Comparison of ENCODE assay signal across 10 cellular contexts in genomic region chr14:100534528-100535286, GRCh38. TPM values are rescaled to one million over a fixed set of nuclear protein-coding genes. Genes with fewer than 3 reads are reported as not detected.
DNase-seq lines count a peak whose midpoint lies in the region; ATAC-seq and TF ChIP-seq lines count a peak whose summit lies in the region.
"Had no signal": no experiment of that assay in that cellular context is flagged by ENCODE, and none has a peak within 500 bp of the region (broad histone marks: within the 10 kb centered on the region; RNA-seq: fewer than 3 reads in every experiment).

No MANE protein-coding gene starts in this region.

- H4K20me1 ChIP-seq in SK-N-SH (ENCODE audit: insufficient read depth) = no peaks in the 10 kb centered on the region

- H3K27me3 ChIP-seq in SK-N-SH (ENCODE audit: insufficient read depth) = no peaks in the 10 kb centered on the region
- no peaks in the 10 kb centered on the region for H3K27me3 ChIP-seq in right cardiac atrium (ENCODE audit: control insufficient read depth, insufficient read depth)

- no peaks in the 10 kb centered on the region for H3K9me2 ChIP-seq in SK-N-SH

- peaks cover 0 to 50% of the 10 kb centered on the region in 2 experiments; a peak in 1 of 4 replicates for H3K4me1 ChIP-seq in SK-N-SH (ENCODE audit: control insufficient read depth in 1 of 2, insufficient read depth in 2 of 2, low read depth in 1 of 2, low read length in 1 of 2)
- H3K4me1 ChIP-seq in right cardiac atrium (ENCODE audit: control insufficient read depth, insufficient read depth, low read length) = no peaks in the 10 kb centered on the region

- DNase-seq in activated CD4-positive, alpha-beta T cell treated with anti-CD3 and anti-CD28 coated beads for 48 hours = peak; percentile 1
- DNase-seq in activated CD4-positive, alpha-beta T cell treated with anti-CD3 and anti-CD28 coated beads for 1 hour = no peak
- peak; percentile 52 for DNase-seq in SK-N-SH
- peak; percentile 2 to 46 (median 32) for DNase-seq in right cardiac atrium
- DNase-seq in stimulated activated naive CD8-positive, alpha-beta T cell treated with anti-CD3 and anti-CD28 coated beads, Interleukin-15, Interleukin-2, amounts not matched to agents 100 U/mL and 50 U/mL, for 24 hours = peak; percentile 1
- DNase-seq: NCI-H1417; stimulated activated CD4-positive, alpha-beta T cell treated with anti-CD3 and anti-CD28 coated beads, Interleukin-1b, Interleukin-23, amount 100 ng/mL, for 48 hours had no signal

- TF ChIP-seq EP300 in SK-N-SH (IDR thresholded peaks at IDR 0.05; ENCODE audit: borderline replicate concordance in 1 of 2, low read depth in 1 of 2, low read length in 1 of 2) = no peak

- CTCF ChIA-PET in SK-N-SH (lab: Yijun Ruan, JAX) = interaction anchor here (0.9 to 11.4 kb wide), 6 partner anchors 8 to 366 kb away, joined by 3 to 82 read pairs (median 4); no protein-coding TSS in a partner anchor

- no peaks in the 10 kb centered on the region for H3F3A ChIP-seq in SK-N-SH (replicated peaks; ENCODE audit: insufficient read depth)

- no peaks in the 10 kb centered on the region for H3K79me2 ChIP-seq in SK-N-SH (ENCODE audit: insufficient read depth)

- TF ChIP-seq RAD21 in SK-N-SH (IDR thresholded peaks at IDR 0.05; ENCODE audit: low read length) = no peak

- no peak for TF ChIP-seq POLR2A in GM18505 (IDR thresholded peaks at IDR 0.05; ENCODE audit: borderline replicate concordance, extremely low read depth, insufficient read depth, insufficient read length)

- H3K9me3 ChIP-seq in SK-N-SH = no peaks in the 10 kb centered on the region
- H3K9me3 ChIP-seq in right cardiac atrium (ENCODE audit: control insufficient read depth, low read length) = no peaks in the 10 kb centered on the region

- TF ChIP-seq CTCF in SK-N-SH (IDR thresholded peaks at IDR 0.05) = no peak

- H3K36me3 ChIP-seq in SK-N-SH (replicated peaks in 1 of 2; ENCODE audit: control insufficient read depth in 1 of 2, insufficient read depth in 2 of 2, low read length in 1 of 2) = no peaks in the 10 kb centered on the region

- H3K27ac ChIP-seq in SK-N-SH (ENCODE audit: low read depth in 2 of 2, low read length in 1 of 2) = peak overlapping the region in 1 of 2 experiments; percentile 73; a peak in 2 of 4 replicates
- no peak overlapping the region for H3K27ac ChIP-seq in right cardiac atrium (ENCODE audit: low read length)

- H3K4me2 ChIP-seq in SK-N-SH = no peak overlapping the region

- ATAC-seq in right cardiac atrium (no peak), GM21737 (IDR thresholded peaks at IDR 0.05; ENCODE audit: unreplicated experiment) (no peak), GM18505 (IDR thresholded peaks at IDR 0.05; ENCODE audit: unreplicated experiment) (no peak), HG03378 (IDR thresholded peaks at IDR 0.05; ENCODE audit: unreplicated experiment) (no peak)
- no peak for ATAC-seq in stimulated activated naive CD8-positive, alpha-beta T cell treated with anti-CD3 and anti-CD28 coated beads, Interleukin-15, Interleukin-2, amounts not matched to agents 100 U/mL and 50 U/mL, for 24 hours

- H2AFZ ChIP-seq in SK-N-SH (ENCODE audit: low read depth) = no peak overlapping the region

- no peak overlapping the region for H3K9ac ChIP-seq in SK-N-SH

- intact Hi-C loops in right cardiac atrium (cut with DNase I) = no loop called here

- no peak overlapping the region for H3K4me3 ChIP-seq in SK-N-SH (ENCODE audit: low read depth in 2 of 2, low read length in 1 of 2)
- H3K4me3 ChIP-seq in right cardiac atrium (ENCODE audit: low read length) = no peak overlapping the region

- WGBS in SK-N-SH (ENCODE audit: low lambda C conversion rate) = 60% methylated on average over 5 of the region's 13 CpGs
- 78% methylated on average over 13 of the region's 13 CpGs for WGBS in right cardiac atrium

- POLR2A ChIA-PET in SK-N-SH (lab: Yijun Ruan, JAX) = interaction anchor here (0.5 to 12.0 kb wide), 5 partner anchors 25 to 177 kb away, joined by 3 to 91 read pairs (median 4); no protein-coding TSS in a partner anchor

TF ChIP-seq in SK-N-SH, 30 proteins besides CTCF, POLR2A, EP300 and RAD21:
- TF ChIP-seq RXRA (IDR thresholded peaks at IDR 0.05; ENCODE audit: borderline replicate concordance, low read depth) (no peak), USF2 (IDR thresholded peaks at IDR 0.05; ENCODE audit: borderline replicate concordance, low read depth, low read length) (no peak), EZH2phosphoT487 (IDR thresholded peaks at IDR 0.05; ENCODE audit: borderline replicate concordance, low read depth) (no peak), POLR2AphosphoS5 (IDR thresholded peaks at IDR 0.05; ENCODE audit: low read depth, low read length) (no peak), RFX5 (IDR thresholded peaks at IDR 0.05; ENCODE audit: low read length) (no peak), JUND (IDR thresholded peaks at IDR 0.05) (no peak), RCOR1 (IDR thresholded peaks at IDR 0.05; ENCODE audit: low read length) (no peak), FOXJ3 (CRISPR knock-in tag; IDR thresholded peaks at IDR 0.05) (no peak), TEAD4 (IDR thresholded peaks at IDR 0.05; ENCODE audit: borderline replicate concordance, insufficient read depth) (no peak), ZBTB33 (IDR thresholded peaks at IDR 0.05; ENCODE audit: borderline replicate concordance, low read depth) (no peak), PBX3 (IDR thresholded peaks at IDR 0.05) (no peak)

RNA-seq across cellular contexts. Expression of gene BEGAIN, which starts 52.5 kb away (rescaled TPM):
- polyA plus RNA-seq in SK-N-SH (2012; rRNA removed) = 4.2 and 4.4 TPM in 2 replicates
- 1.9 and 4.4 TPM in 2 replicates for polyA plus RNA-seq in SK-N-SH (2012; cell fraction: cytosol; rRNA removed)
- 23.8 and 41.4 TPM in 2 replicates for polyA plus RNA-seq in SK-N-SH (2012; cell fraction: nucleus; rRNA removed)
- total RNA-seq in right cardiac atrium = 1 to 10 TPM; 1.4 to 2.7 (median 2.0) TPM
- polyA plus RNA-seq in right cardiac atrium = 1.4 TPM
